ENCODE assay signal across 26 cellular contexts in genomic region chr19:17200408-17201079, GRCh38. TPM values are rescaled to one million over a fixed set of nuclear protein-coding genes. Genes with fewer than 3 reads are reported as not detected.
DNase-seq lines count a peak whose midpoint lies in the region; ATAC-seq and TF ChIP-seq lines count a peak whose summit lies in the region.
"Had no signal": no experiment of that assay in that cellular context is flagged by ENCODE, and none has a peak within 500 bp of the region (broad histone marks: within the 10 kb centered on the region; RNA-seq: fewer than 3 reads in every experiment).

No MANE protein-coding gene starts in this region.

- H3K4me3 Mint-ChIP-seq in stimulated activated naive B cell treated with anti-CD40 and anti-IgM and Interleukin-4, amounts not matched to agents 10 μg/mL and 1 μg/mL and 100 μg/mL, for 72 hours, result no peak overlapping the region

- H3K9me3 Mint-ChIP-seq in stimulated activated naive B cell treated with anti-CD40 and anti-IgM and Interleukin-4, amounts not matched to agents 10 μg/mL and 1 μg/mL and 100 μg/mL, for 72 hours, result no peaks in the 10 kb centered on the region

- H3K27ac Mint-ChIP-seq in stimulated activated naive B cell treated with anti-CD40 and anti-IgM and Interleukin-4, amounts not matched to agents 10 μg/mL and 1 μg/mL and 100 μg/mL, for 72 hours, result peak overlapping the region; percentile 52

- DNase-seq in left ventricle myocardium superior (peak; percentile 42), right cardiac atrium (no peak), RWPE1 (ENCODE audit: low spot score) (no peak), NCI-H524 (lab: John Stamatoyannopoulos, UW) (no peak), DMS153 treated with DMSO at 0.1 percent for 48 hours (lab: John Stamatoyannopoulos, UW; ENCODE audit: unreplicated experiment) (no peak)
- no peak for DNase-seq in stimulated activated naive B cell treated with anti-CD40 and anti-IgM and Interleukin-4, amounts not matched to agents 10 μg/mL and 1 μg/mL and 100 μg/mL, for 72 hours
- DNase-seq: Calu3, DND-41, GM23248, H7, KBM-7, MV-4-11, NCI-H1105, NCI-H1436 treated with DMSO at 0.1 percent for 48 hours, NCI-H187 treated with DMSO at 0.1 percent for 48 hours, NCI-H2171 treated with DMSO at 0.1 percent for 48 hours, NCI-H345, NCI-H510A treated with DMSO at 0.1 percent for 48 hours, NCI-H774, OCI-M1, SIG-M5 had no signal

- POLR2A ChIA-PET in RWPE1 (lab: Yijun Ruan, JAX; ENCODE audit: low non-redundant PET), result no interaction called here

- 69% methylated on average over 16 of the region's 16 CpGs for WGBS in right cardiac atrium
- 73% methylated on average over 16 of the region's 16 CpGs for WGBS in liver

- H3K9ac ChIP-seq in liver (ENCODE audit: low read depth in 1 of 2, low read length in 2 of 2), result no peak overlapping the region
- H3K9ac ChIP-seq: GM23248 had no signal

- H3K9me3 ChIP-seq in right cardiac atrium (ENCODE audit: control insufficient read depth, low read length) (no peaks in the 10 kb centered on the region), liver (ENCODE audit: control insufficient read depth in 4 of 4, low read length in 3 of 4) (no peaks in the 10 kb centered on the region)
- H3K9me3 ChIP-seq: Peyer's patch had no signal

- H3K27me3 Mint-ChIP-seq in stimulated activated naive B cell treated with anti-CD40 and anti-IgM and Interleukin-4, amounts not matched to agents 10 μg/mL and 1 μg/mL and 100 μg/mL, for 72 hours, result no peaks in the 10 kb centered on the region

- H3K36me3 ChIP-seq in liver (ENCODE audit: control insufficient read depth in 4 of 4, insufficient read depth in 3 of 4, low read depth in 1 of 4, low read length in 3 of 4), result peaks cover 0 to 36% (median 11%) of the 10 kb centered on the region in 4 donors

- H3K4me3 ChIP-seq in right cardiac atrium (ENCODE audit: low read length) (no peak overlapping the region), liver (ENCODE audit: low read depth in 1 of 3, low read length in 3 of 3) (no peak overlapping the region)
- H3K4me3 ChIP-seq: GM23248, Peyer's patch, SK-N-MC had no signal

- intact Hi-C loops in left ventricle myocardium superior (cut with micrococcal nuclease), result no loop called here
- intact Hi-C loops in right cardiac atrium (cut with DNase I), result no loop called here

- TF ChIP-seq CTCF in RWPE1 (conservative IDR thresholded peaks at IDR 0.05; ENCODE audit: low read depth) (no peak), liver (IDR thresholded peaks at IDR 0.05; ENCODE audit: low read depth, low read length, missing input control) (no peak)

- H3K27me3 ChIP-seq in right cardiac atrium (ENCODE audit: control insufficient read depth, insufficient read depth) (no peaks in the 10 kb centered on the region), liver (ENCODE audit: control insufficient read depth in 4 of 4, insufficient read depth in 4 of 4, low read length in 3 of 4) (no peaks in the 10 kb centered on the region)
- H3K27me3 ChIP-seq: Peyer's patch had no signal

- H3K4me1 Mint-ChIP-seq in stimulated activated naive B cell treated with anti-CD40 and anti-IgM and Interleukin-4, amounts not matched to agents 10 μg/mL and 1 μg/mL and 100 μg/mL, for 72 hours, result peaks cover 14 to 20% of the 10 kb centered on the region in 2 donors

- H3K27ac ChIP-seq in right cardiac atrium (ENCODE audit: low read length), result no peak overlapping the region
- H3K27ac ChIP-seq in RWPE1, result peak overlapping the region; percentile 18
- peak overlapping the region; percentile 21 to 32 for H3K27ac ChIP-seq in liver (ENCODE audit: low read depth in 1 of 2, low read length in 2 of 2)
- H3K27ac ChIP-seq: GM23248, HL-60, Peyer's patch, SK-N-MC had no signal

- CTCF ChIA-PET in RWPE1 (lab: Yijun Ruan, JAX), result interaction anchor here (0.6 kb wide), 2 partner anchors 23 to 108 kb away, joined by 3 to 6 read pairs; no protein-coding TSS in a partner anchor

- H3K4me1 ChIP-seq in right cardiac atrium (ENCODE audit: control insufficient read depth, insufficient read depth, low read length) (no peaks in the 10 kb centered on the region), liver (ENCODE audit: control insufficient read depth in 4 of 4, insufficient read depth in 4 of 4, low read length in 3 of 4) (peaks cover 0 to 15% (median 12%) of the 10 kb centered on the region in 4 donors)
- H3K4me1 ChIP-seq: Peyer's patch had no signal

- peak in 1 of 2 donors; percentile 48 for TF ChIP-seq RAD21 in liver (IDR thresholded peaks at IDR 0.05)

- ATAC-seq in left ventricle myocardium superior, result no peak
- no peak for ATAC-seq in right cardiac atrium
- ATAC-seq in stimulated activated naive B cell treated with anti-CD40 and anti-IgM and Interleukin-4, amounts not matched to agents 10 μg/mL and 1 μg/mL and 100 μg/mL, for 72 hours (replicated peaks), result no peak
- ATAC-seq in GM21526 (IDR thresholded peaks at IDR 0.05; ENCODE audit: low FRiP score, unreplicated experiment), result no peak

- H3K36me3 Mint-ChIP-seq in stimulated activated naive B cell treated with anti-CD40 and anti-IgM and Interleukin-4, amounts not matched to agents 10 μg/mL and 1 μg/mL and 100 μg/mL, for 72 hours, result peaks cover 79 to 92% of the 10 kb centered on the region in 2 donors

TF ChIP-seq in liver, 16 proteins besides CTCF, POLR2A, EP300 and RAD21 (continues in another document):
- TF ChIP-seq ATF3 (IDR thresholded peaks at IDR 0.05), result no peak
- no peak for TF ChIP-seq TAF1 (conservative IDR thresholded peaks at IDR 0.05)
- TF ChIP-seq REST (IDR thresholded peaks at IDR 0.05), result no peak
- TF ChIP-seq HNF4G (IDR thresholded peaks at IDR 0.05), result peak; percentile 84
- peak; percentile 87 for TF ChIP-seq SP1 (IDR thresholded peaks at IDR 0.05)
- TF ChIP-seq FOXA1 (IDR thresholded peaks at IDR 0.05), result no peak
- no peak for TF ChIP-seq EGR1 (IDR thresholded peaks at IDR 0.05; ENCODE audit: low read depth in 2 of 2)
- no peak for TF ChIP-seq JUND (IDR thresholded peaks at IDR 0.05)
- no peak for TF ChIP-seq MAX (IDR thresholded peaks at IDR 0.05)
- peak; percentile 75 to 78 for TF ChIP-seq RXRA (IDR thresholded peaks at IDR 0.05)
- no peak for TF ChIP-seq YY1 (IDR thresholded peaks at IDR 0.05)
- TF ChIP-seq FOXA2 (IDR thresholded peaks at IDR 0.05), result no peak
- no peak for TF ChIP-seq GABPA (IDR thresholded peaks at IDR 0.05 in 1 of 2, conservative IDR thresholded peaks at IDR 0.05 in 1 of 2)
- TF ChIP-seq NR2F2 (IDR thresholded peaks at IDR 0.05), result peak; percentile 43
- peak; percentile 95 to 97 for TF ChIP-seq HNF4A (conservative IDR thresholded peaks at IDR 0.05)

RNA-seq across cellular contexts. Expression of gene USE1, which starts 14.6 kb away (rescaled TPM):
- total RNA-seq in left ventricle myocardium superior (27.4 TPM), right cardiac atrium (10 to 100 TPM; 19.6 to 29.1 (median 27.7) TPM), liver (10 to 100 TPM in 1 of 2 donors, 1 to 10 TPM in 1; 9.6 to 13.6 TPM)
- polyA plus RNA-seq in right cardiac atrium (49.7 TPM), liver (10 to 100 TPM; 22.6 to 27.8 TPM)

RNA-seq across cellular contexts. Expression of gene OCEL1, which starts 25.5 kb away (rescaled TPM):
- total RNA-seq in left ventricle myocardium superior (28.0 TPM), right cardiac atrium (10 to 100 TPM; 16.5 to 27.8 (median 22.6) TPM), liver (10 to 100 TPM in 1 of 2 donors, 1 to 10 TPM in 1; 4.9 to 10.5 TPM)
- polyA plus RNA-seq in right cardiac atrium (37.5 TPM), liver (10 to 100 TPM; 31.1 to 32.5 TPM)

RNA-seq across cellular contexts. Expression of gene NR2F6, which starts 45.2 kb away (rescaled TPM):
- total RNA-seq in left ventricle myocardium superior (82.4 TPM), right cardiac atrium (10 to 100 TPM; 38.6 to 57.5 (median 45.7) TPM), liver (10 to 100 TPM; 52.2 to 86.1 TPM)
- polyA plus RNA-seq in right cardiac atrium (28.6 TPM), liver (10 to 100 TPM; 30.5 to 53.1 TPM)
